In genomic region chr12:125331342-125332052, GRCh38 we compare ENCODE assay signal across 10 cellular contexts.
DNase-seq lines count a peak whose midpoint lies in the region; ATAC-seq and TF ChIP-seq lines count a peak whose summit lies in the region.
"Had no signal": no experiment of that assay in that cellular context is flagged by ENCODE, and none has a peak within 500 bp of the region (broad histone marks: within the 10 kb centered on the region; RNA-seq: fewer than 3 reads in every experiment).

No MANE protein-coding gene starts in this region.

- no TSS peak for BruUV-seq in OCI-LY7 (replicated peaks; lab: Mats Ljungman, UMichigan)

- peaks cover 22% of the 10 kb centered on the region for H3K9me3 Mint-ChIP-seq in neural progenitor cell
- H3K9me3 Mint-ChIP-seq in activated T-helper 2 cell treated with anti-CD3 and anti-CD28 coated beads, Interferon-gamma antibody, Interleukin-2, Interleukin-4, amounts not matched to agents 10 μg/mL and 5 μg/mL and 100 μg/mL, durations not matched to agents 14 hours and 24 hours and 36 hours, result no peaks in the 10 kb centered on the region
- H3K9me3 Mint-ChIP-seq: activated naive CD4-positive, alpha-beta T cell treated with anti-CD3 and anti-CD28 coated beads, Interleukin-2, amount 10 ng/mL, durations not matched to agents 7 days and 5 days had no signal

- H3K9me2 ChIP-seq in OCI-LY7 (ENCODE audit: insufficient read depth, low read length), result no peaks in the 10 kb centered on the region

- POLR2A ChIA-PET in OCI-LY7 (lab: Charles Lee), result interaction anchor here (0.5 to 0.7 kb wide), 3 partner anchors 22 to 430 kb away, joined by 3 to 6 read pairs (median 3); no protein-coding TSS in a partner anchor

- H3K4me2 ChIP-seq in OCI-LY7 (ENCODE audit: low read length), result peak overlapping the region; percentile 46; the same call in 1 of the 2 replicates
- H3K4me2 ChIP-seq in neural progenitor cell, result peak overlapping the region; percentile 97

- H2AFZ ChIP-seq in OCI-LY7 (ENCODE audit: low read length) (no peak overlapping the region), neural progenitor cell (replicated peaks) (peak overlapping the region; percentile 100)

- DNase-seq in AG10803 (ENCODE audit: low read depth) (no peak), OCI-LY7 (ENCODE audit: low spot score) (no peak), fibroblast of pulmonary artery (ENCODE audit: low read depth) (no peak), neural progenitor cell (ENCODE audit: low spot score) (no peak), NCI-H526 treated with DMSO at 0.1 percent for 48 hours (lab: John Stamatoyannopoulos, UW) (no peak), inferior parietal cortex (ENCODE audit: extremely low spot score) (no peak)
- no peak for DNase-seq in activated T-helper 2 cell treated with anti-CD3 and anti-CD28 coated beads, Interferon-gamma antibody, Interleukin-2, Interleukin-4, amounts not matched to agents 10 μg/mL and 5 μg/mL and 100 μg/mL, durations not matched to agents 14 hours and 24 hours and 36 hours (ENCODE audit: low spot score)

- H3K79me2 ChIP-seq in OCI-LY7 (ENCODE audit: insufficient read depth, low read depth, low read length), result no peaks in the 10 kb centered on the region
- H3K79me2 ChIP-seq in neural progenitor cell (ENCODE audit: low read depth), result no peaks in the 10 kb centered on the region

- intact Hi-C loops in OCI-LY7 (cut with micrococcal nuclease; ENCODE audit: unreplicated experiment), result loop anchor here (1.0 to 5.0 kb wide), 5 partner anchors 72 to 441 kb away; no protein-coding TSS in a partner anchor
- intact Hi-C loops in activated T-helper 2 cell treated with anti-CD3 and anti-CD28 coated beads, Interferon-gamma antibody, Interleukin-2, Interleukin-4, amounts not matched to agents 10 μg/mL and 5 μg/mL and 100 μg/mL, durations not matched to agents 14 hours and 24 hours and 36 hours (cut with micrococcal nuclease), result loop anchor here (1.0 to 5.0 kb wide), 2 partner anchors 72 to 149 kb away; no protein-coding TSS in a partner anchor

- H3K36me3 ChIP-seq in OCI-LY7 (ENCODE audit: insufficient read depth, low read length), result no peaks in the 10 kb centered on the region
- no peaks in the 10 kb centered on the region for H3K36me3 ChIP-seq in neural progenitor cell

- peaks cover 10% of the 10 kb centered on the region for H3K27me3 Mint-ChIP-seq in neural progenitor cell (ENCODE audit: insufficient read depth, low read depth)
- H3K27me3 Mint-ChIP-seq in activated T-helper 2 cell treated with anti-CD3 and anti-CD28 coated beads, Interferon-gamma antibody, Interleukin-2, Interleukin-4, amounts not matched to agents 10 μg/mL and 5 μg/mL and 100 μg/mL, durations not matched to agents 14 hours and 24 hours and 36 hours (ENCODE audit: low read depth), result peaks cover 8% of the 10 kb centered on the region

- TF ChIP-seq CTCF in AG10803 (conservative IDR thresholded peaks at IDR 0.05; ENCODE audit: low read length) (no peak; the same call in 1 of the 2 replicates), OCI-LY7 (conservative IDR thresholded peaks at IDR 0.05; ENCODE audit: low read length) (no peak), fibroblast of pulmonary artery (IDR thresholded peaks at IDR 0.05; ENCODE audit: low read length, missing control alignments) (no peak), neural progenitor cell (IDR thresholded peaks at IDR 0.05) (no peak)

- H3K27ac ChIP-seq in OCI-LY7 (ENCODE audit: low read depth, low read length, poor library complexity, severe bottlenecking) (no peak overlapping the region), neural progenitor cell (no peak overlapping the region)

- H4K20me1 ChIP-seq in OCI-LY7 (ENCODE audit: insufficient read depth, low read length) (no peaks in the 10 kb centered on the region), neural progenitor cell (ENCODE audit: low read depth) (peaks cover 11% of the 10 kb centered on the region)

- peaks cover 6% of the 10 kb centered on the region for H3K36me3 Mint-ChIP-seq in neural progenitor cell
- no peaks in the 10 kb centered on the region for H3K36me3 Mint-ChIP-seq in activated T-helper 2 cell treated with anti-CD3 and anti-CD28 coated beads, Interferon-gamma antibody, Interleukin-2, Interleukin-4, amounts not matched to agents 10 μg/mL and 5 μg/mL and 100 μg/mL, durations not matched to agents 14 hours and 24 hours and 36 hours (ENCODE audit: low read depth)
- H3K36me3 Mint-ChIP-seq: activated naive CD4-positive, alpha-beta T cell treated with anti-CD3 and anti-CD28 coated beads, Interleukin-2, amount 10 ng/mL, durations not matched to agents 7 days and 5 days had no signal

- peaks cover 8% of the 10 kb centered on the region for H3K4me1 ChIP-seq in OCI-LY7 (ENCODE audit: insufficient read depth, low read length, poor library complexity, severe bottlenecking)
- peaks cover 21% of the 10 kb centered on the region for H3K4me1 ChIP-seq in neural progenitor cell

- peak overlapping the region; percentile 78 for H3K4me3 Mint-ChIP-seq in neural progenitor cell
- H3K4me3 Mint-ChIP-seq in activated T-helper 2 cell treated with anti-CD3 and anti-CD28 coated beads, Interferon-gamma antibody, Interleukin-2, Interleukin-4, amounts not matched to agents 10 μg/mL and 5 μg/mL and 100 μg/mL, durations not matched to agents 14 hours and 24 hours and 36 hours (ENCODE audit: low read depth), result no peak overlapping the region
- H3K4me3 Mint-ChIP-seq: activated naive CD4-positive, alpha-beta T cell treated with anti-CD3 and anti-CD28 coated beads, Interleukin-2, amount 10 ng/mL, durations not matched to agents 7 days and 5 days had no signal

- ATAC-seq in HG03378 (IDR thresholded peaks at IDR 0.05; ENCODE audit: unreplicated experiment), result no peak

- H3K4me3 ChIP-seq in AG10803 (ENCODE audit: low read length) (peak overlapping the region; percentile 53), OCI-LY7 (ENCODE audit: low read depth, low read length, poor library complexity, severe bottlenecking) (no peak overlapping the region), fibroblast of pulmonary artery (replicated peaks; ENCODE audit: low read depth, low read length) (peak overlapping the region; percentile 48), neural progenitor cell (peak overlapping the region; percentile 61)
- H3K4me3 ChIP-seq: lung had no signal

- H3K27ac Mint-ChIP-seq in neural progenitor cell, result no peak overlapping the region
- H3K27ac Mint-ChIP-seq in activated T-helper 2 cell treated with anti-CD3 and anti-CD28 coated beads, Interferon-gamma antibody, Interleukin-2, Interleukin-4, amounts not matched to agents 10 μg/mL and 5 μg/mL and 100 μg/mL, durations not matched to agents 14 hours and 24 hours and 36 hours, result no peak overlapping the region
- H3K27ac Mint-ChIP-seq: activated naive CD4-positive, alpha-beta T cell treated with anti-CD3 and anti-CD28 coated beads, Interleukin-2, amount 10 ng/mL, durations not matched to agents 7 days and 5 days had no signal

- no peaks in the 10 kb centered on the region for H3K27me3 ChIP-seq in neural progenitor cell

- no peak overlapping the region for H3K9ac ChIP-seq in neural progenitor cell

- CTCF ChIA-PET in OCI-LY7 (lab: Charles Lee; ENCODE audit: unreplicated experiment), result interaction anchor here (1.0 to 1.4 kb wide), 2 partner anchors 9 to 71 kb away, joined by 3 to 4 read pairs; no protein-coding TSS in a partner anchor

- peaks cover 24% of the 10 kb centered on the region for H3K4me1 Mint-ChIP-seq in neural progenitor cell
- H3K4me1 Mint-ChIP-seq in activated T-helper 2 cell treated with anti-CD3 and anti-CD28 coated beads, Interferon-gamma antibody, Interleukin-2, Interleukin-4, amounts not matched to agents 10 μg/mL and 5 μg/mL and 100 μg/mL, durations not matched to agents 14 hours and 24 hours and 36 hours (ENCODE audit: low read depth), result no peaks in the 10 kb centered on the region
- H3K4me1 Mint-ChIP-seq: activated naive CD4-positive, alpha-beta T cell treated with anti-CD3 and anti-CD28 coated beads, Interleukin-2, amount 10 ng/mL, durations not matched to agents 7 days and 5 days had no signal

- H3F3A ChIP-seq in neural progenitor cell (ENCODE audit: low read depth), result peaks cover 28% of the 10 kb centered on the region

- no peaks in the 10 kb centered on the region for H3K9me3 ChIP-seq in OCI-LY7 (ENCODE audit: low read length)
- no peaks in the 10 kb centered on the region for H3K9me3 ChIP-seq in neural progenitor cell (ENCODE audit: low read depth)
